In the genomic region with DNA sequence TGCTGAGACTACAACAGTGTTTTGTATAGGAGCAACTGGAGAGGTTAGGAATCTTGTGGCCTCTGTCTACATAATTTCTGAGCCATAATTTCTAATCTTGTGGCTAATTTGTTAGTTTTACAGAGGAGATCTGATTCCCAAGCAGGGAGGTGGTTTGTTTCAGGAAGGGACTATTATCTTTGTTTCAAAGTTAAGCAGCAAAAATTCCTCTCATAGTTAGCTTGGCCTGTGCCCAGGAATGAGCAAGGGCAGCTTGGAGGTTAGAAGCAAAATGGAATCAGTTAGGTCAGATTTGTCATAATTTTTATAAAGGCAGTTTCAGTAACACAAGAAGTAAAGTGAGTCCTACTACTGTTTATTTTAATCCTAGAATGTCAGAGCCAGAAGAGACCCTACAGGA, we compare ENCODE assay signal across 21 cellular contexts. TPM values are rescaled to one million over a fixed set of nuclear protein-coding genes. Genes with fewer than 3 reads are reported as not detected.
DNase-seq lines count a peak whose midpoint lies in the region; ATAC-seq, FAIRE-seq and TF ChIP-seq lines count a peak whose summit lies in the region.
"Had no signal": no experiment of that assay in that cellular context is flagged by ENCODE, and none has a peak within 500 bp of the region (broad histone marks: within the 10 kb centered on the region; RNA-seq: fewer than 3 reads in every experiment).

No MANE protein-coding gene starts in this region.

- CTCF ChIA-PET in endothelial cell of umbilical vein (lab: Charles Lee), result interaction anchor here (0.9 to 1.0 kb wide), 2 partner anchors 10 to 11 kb away, joined by 3 to 5 read pairs; no protein-coding TSS in a partner anchor

- H3K79me2 ChIP-seq in endothelial cell of umbilical vein (ENCODE audit: control insufficient read depth, insufficient read depth, low read length), result no peaks in the 10 kb centered on the region

- intact Hi-C loops in endothelial cell of umbilical vein (cut with micrococcal nuclease), result no loop called here

- no peaks in the 10 kb centered on the region for H3K4me1 ChIP-seq in endothelial cell of umbilical vein (ENCODE audit: control insufficient read depth, extremely low read depth, insufficient read depth, low read length)
- peaks cover 0 to 7% of the 10 kb centered on the region in 2 donors for H3K4me1 ChIP-seq in neuronal stem cell (ENCODE audit: control insufficient read depth in 2 of 2, insufficient read depth in 1 of 2, low read depth in 1 of 2, low read length in 2 of 2)

- no peak overlapping the region for H2BK5ac ChIP-seq in neuronal stem cell (ENCODE audit: low read length)

- no peaks in the 10 kb centered on the region for H4K20me1 ChIP-seq in endothelial cell of umbilical vein (replicated peaks; ENCODE audit: control insufficient read depth, extremely low read depth, insufficient read depth, low read length)

- no peak overlapping the region for H4K91ac ChIP-seq in neuronal stem cell (ENCODE audit: low read depth, low read length, poor library complexity)

- H3K9me1 ChIP-seq in endothelial cell of umbilical vein (replicated peaks; ENCODE audit: control insufficient read depth, extremely low read depth, insufficient read depth, low read length), result no peaks in the 10 kb centered on the region

- no peak for TF ChIP-seq POLR2A in endothelial cell of umbilical vein (IDR thresholded peaks at IDR 0.05; ENCODE audit: low read depth, low read length)

- no peak overlapping the region for H4K8ac ChIP-seq in neuronal stem cell (ENCODE audit: low read depth, low read length)

- no peak overlapping the region for H2BK15ac ChIP-seq in neuronal stem cell (ENCODE audit: low read length)

- no TSS peak for BruUV-seq in endothelial cell of umbilical vein (replicated peaks; lab: Mats Ljungman, UMichigan)

- no peak overlapping the region for H3K4me3 ChIP-seq in AG10803 (ENCODE audit: low read length)
- H3K4me3 ChIP-seq in endothelial cell of umbilical vein (replicated peaks in 1 of 3; ENCODE audit: insufficient read depth in 1 of 3, low read depth in 1 of 3, low read length in 3 of 3), result no peak overlapping the region
- no peak overlapping the region for H3K4me3 ChIP-seq in neuronal stem cell (ENCODE audit: low read length in 2 of 2)
- H3K4me3 ChIP-seq: MG63, Peyer's patch had no signal

- no peak for ATAC-seq in left lobe of liver

- dilution Hi-C loops in endothelial cell of umbilical vein (cut with MboI; ENCODE audit: extremely low pct_ligation_motif_present, low sequenced_read_pairs), result no loop called here

- H2BK12ac ChIP-seq in neuronal stem cell (ENCODE audit: low read length), result no peak overlapping the region

- H3K4me2 ChIP-seq in endothelial cell of umbilical vein (ENCODE audit: insufficient read depth, low read length) (no peak overlapping the region), neuronal stem cell (ENCODE audit: insufficient read depth, low read length, poor library complexity, severe bottlenecking) (no peak overlapping the region)

- H3K18ac ChIP-seq in neuronal stem cell (ENCODE audit: low read length), result no peak overlapping the region

- peak overlapping the region; percentile 1 for H2AFZ ChIP-seq in endothelial cell of umbilical vein (ENCODE audit: low read depth, low read length)
- H2AFZ ChIP-seq in neuronal stem cell (ENCODE audit: low read length), result peak overlapping the region; percentile 89

- no peaks in the 10 kb centered on the region for H3K36me3 ChIP-seq in endothelial cell of umbilical vein (ENCODE audit: control insufficient read depth in 2 of 2, extremely low read depth in 1 of 2, insufficient read depth in 2 of 2, low read length in 2 of 2)
- no peaks in the 10 kb centered on the region for H3K36me3 ChIP-seq in neuronal stem cell (replicated peaks in 1 of 2; ENCODE audit: control insufficient read depth in 2 of 2, insufficient read depth in 2 of 2, low read length in 2 of 2)
- H3K36me3 ChIP-seq: BE2C, MG63, Peyer's patch had no signal

- H3K14ac ChIP-seq in neuronal stem cell (ENCODE audit: low read length), result no peak overlapping the region

- H3K9me3 ChIP-seq in endothelial cell of umbilical vein (replicated peaks; ENCODE audit: control insufficient read depth, insufficient read depth, low read length) (no peaks in the 10 kb centered on the region), neuronal stem cell (replicated peaks in 1 of 2; ENCODE audit: control insufficient read depth in 2 of 2, insufficient read depth in 1 of 2, low read depth in 1 of 2, low read length in 2 of 2) (no peaks in the 10 kb centered on the region)
- H3K9me3 ChIP-seq: BE2C, MG63, Peyer's patch had no signal

- DNase-seq in AG10803 (ENCODE audit: low read depth) (peak; percentile 6), NCI-H226 (peak; percentile 14), endothelial cell of umbilical vein (ENCODE audit: low read depth, low spot score) (no peak), neuronal stem cell (ENCODE audit: low spot score) (no peak), left lobe of liver (ENCODE audit: low spot score) (no peak), NCI-H187 treated with DMSO at 0.1 percent for 48 hours (lab: John Stamatoyannopoulos, UW) (no peak), dedifferentiated amniotic fluid mesenchymal stem cell (ENCODE audit: extremely low spot score) (no peak), RCC 7860 (ENCODE audit: low spot score) (no peak)
- DNase-seq: BE2C; CD4-positive, alpha-beta memory T cell; DMS79; GDM1; HFFc6; KBM-7; NCI-H1105; NCI-H1930; NCI-H2171; NCI-H524; Peyer's patch; SHP77 had no signal

- H2AK5ac ChIP-seq in neuronal stem cell (ENCODE audit: low read depth, low read length), result no peak overlapping the region

- H3K79me1 ChIP-seq in neuronal stem cell (ENCODE audit: low read depth, low read length), result no peaks in the 10 kb centered on the region

- no peak overlapping the region for H2BK120ac ChIP-seq in neuronal stem cell (ENCODE audit: low read depth, low read length)

- POLR2A ChIA-PET in endothelial cell of umbilical vein (lab: Charles Lee), result no interaction called here

- no peak overlapping the region for H3K23ac ChIP-seq in neuronal stem cell (ENCODE audit: low read depth, low read length, poor library complexity)

- H3K27me3 ChIP-seq in endothelial cell of umbilical vein (ENCODE audit: control insufficient read depth in 2 of 2, insufficient read depth in 2 of 2, low read length in 2 of 2), result peaks cover 0 to 3% of the 10 kb centered on the region in 2 experiments
- H3K27me3 ChIP-seq in neuronal stem cell (ENCODE audit: control insufficient read depth in 3 of 3, insufficient read depth in 3 of 3, low read depth in 1 of 3, low read length in 3 of 3), result no peaks in the 10 kb centered on the region
- H3K27me3 ChIP-seq: BE2C, Peyer's patch had no signal

- no peak overlapping the region for H3K9ac ChIP-seq in endothelial cell of umbilical vein (replicated peaks; ENCODE audit: extremely low read depth, insufficient read depth, low read length)
- H3K9ac ChIP-seq in neuronal stem cell (ENCODE audit: low read depth, low read length, poor library complexity), result no peak overlapping the region

- TF ChIP-seq CTCF in AG10803 (conservative IDR thresholded peaks at IDR 0.05; ENCODE audit: low read length), result no peak
- TF ChIP-seq CTCF in endothelial cell of umbilical vein (IDR thresholded peaks at IDR 0.05; ENCODE audit: extremely low read depth in 1 of 2, insufficient read depth in 1 of 2, low read depth in 1 of 2, low read length in 2 of 2), result no peak

- H3K4ac ChIP-seq in neuronal stem cell (ENCODE audit: low read length), result no peak overlapping the region

- no peak overlapping the region for H3K27ac ChIP-seq in endothelial cell of umbilical vein (ENCODE audit: insufficient read depth, low read depth, low read length)
- H3K27ac ChIP-seq in neuronal stem cell (replicated peaks; ENCODE audit: low read length), result no peak overlapping the region
- H3K27ac ChIP-seq: Peyer's patch had no signal

- FAIRE-seq in endothelial cell of umbilical vein (lab: Jason Lieb, UNC) (no peak), RCC 7860 (lab: Jason Lieb, UNC) (no peak)

RNA-seq across cellular contexts. Expression of gene RDM1, which starts 2.0 kb away (rescaled TPM):
- total RNA-seq in endothelial cell of umbilical vein (0.46 TPM in 1 of 2 replicates, not detected in the other), left lobe of liver (not detected)
- polyA plus RNA-seq in endothelial cell of umbilical vein, result 0.12 and 0.21 TPM in 2 replicates
- polyA plus RNA-seq in endothelial cell of umbilical vein (2011; cell fraction: cytosol; rRNA removed), result 0.08 and 0.31 TPM in 2 replicates
- 0.09 and 0.55 TPM in 2 replicates for polyA plus RNA-seq in endothelial cell of umbilical vein (2011; cell fraction: nucleus; rRNA removed)
- polyA plus RNA-seq in endothelial cell of umbilical vein (2012), result not detected in 2 replicates
- 0.45 TPM in 1 of 2 replicates, not detected in the other for polyA minus RNA-seq in endothelial cell of umbilical vein
- 1.3 TPM for polyA minus RNA-seq in endothelial cell of umbilical vein (2011; cell fraction: cytosol; rRNA and poly(A)+ RNA removed)
- polyA minus RNA-seq in endothelial cell of umbilical vein (2011; cell fraction: nucleus; rRNA and poly(A)+ RNA removed), result not detected in 2 replicates
- 19.7 TPM for polyA plus RNA-seq in neuronal stem cell (2013, experiment 1 of 2)
- polyA plus RNA-seq in neuronal stem cell (2013, experiment 2 of 2), result 21.0 TPM

RNA-seq across cellular contexts. Expression of gene LYZL6, which starts 10.9 kb away (rescaled TPM):
- total RNA-seq in endothelial cell of umbilical vein, result not detected in 2 replicates
- polyA plus RNA-seq in endothelial cell of umbilical vein, result not detected in 2 replicates
- polyA plus RNA-seq in endothelial cell of umbilical vein (2011; cell fraction: cytosol; rRNA removed), result not detected in 2 replicates
- not detected in 2 replicates for polyA plus RNA-seq in endothelial cell of umbilical vein (2011; cell fraction: nucleus; rRNA removed)
- not detected in 2 replicates for polyA plus RNA-seq in endothelial cell of umbilical vein (2012)
- not detected in 2 replicates for polyA minus RNA-seq in endothelial cell of umbilical vein
- polyA minus RNA-seq in endothelial cell of umbilical vein (2011; cell fraction: cytosol; rRNA and poly(A)+ RNA removed), result not detected
- not detected in 2 replicates for polyA minus RNA-seq in endothelial cell of umbilical vein (2011; cell fraction: nucleus; rRNA and poly(A)+ RNA removed)
- polyA plus RNA-seq in neuronal stem cell (2013, experiment 1 of 2), result not detected
- not detected for polyA plus RNA-seq in neuronal stem cell (2013, experiment 2 of 2)
- total RNA-seq in left lobe of liver, result not detected
- total RNA-seq: CD4-positive, alpha-beta memory T cell; HFFc6; Peyer's patch had no signal
- polyA plus RNA-seq: CD4-positive, alpha-beta memory T cell had no signal

RNA-seq across cellular contexts. Expression of gene CCL16, which starts 48.7 kb away (rescaled TPM):
- total RNA-seq in endothelial cell of umbilical vein (0.51 and 0.55 TPM in 2 replicates), left lobe of liver (31.1 TPM)
- 0.18 TPM in 1 of 2 replicates, not detected in the other for polyA plus RNA-seq in endothelial cell of umbilical vein
- 0.16 TPM in 1 of 2 replicates, not detected in the other for polyA plus RNA-seq in endothelial cell of umbilical vein (2011; cell fraction: cytosol; rRNA removed)
- polyA plus RNA-seq in endothelial cell of umbilical vein (2011; cell fraction: nucleus; rRNA removed), result 0.43 and 0.84 TPM in 2 replicates
- 0.70 and 2.2 TPM in 2 replicates for polyA plus RNA-seq in endothelial cell of umbilical vein (2012)
- polyA minus RNA-seq in endothelial cell of umbilical vein, result not detected in 2 replicates
- not detected for polyA minus RNA-seq in endothelial cell of umbilical vein (2011; cell fraction: cytosol; rRNA and poly(A)+ RNA removed)
- polyA minus RNA-seq in endothelial cell of umbilical vein (2011; cell fraction: nucleus; rRNA and poly(A)+ RNA removed), result 0.58 TPM in 1 of 2 replicates, not detected in the other
- polyA plus RNA-seq in neuronal stem cell (2013, experiment 1 of 2), result not detected
- polyA plus RNA-seq in neuronal stem cell (2013, experiment 2 of 2), result not detected
- total RNA-seq: CD4-positive, alpha-beta memory T cell; HFFc6 had no signal
- polyA plus RNA-seq: CD4-positive, alpha-beta memory T cell had no signal

RNA-seq across cellular contexts. Expression of gene CCL5, which starts 52.4 kb away (rescaled TPM):
- not detected in 2 replicates for total RNA-seq in endothelial cell of umbilical vein
- polyA plus RNA-seq in endothelial cell of umbilical vein, result not detected in 2 replicates
- not detected in 2 replicates for polyA plus RNA-seq in endothelial cell of umbilical vein (2011; cell fraction: cytosol; rRNA removed)
- polyA plus RNA-seq in endothelial cell of umbilical vein (2011; cell fraction: nucleus; rRNA removed), result not detected in 2 replicates
- polyA plus RNA-seq in endothelial cell of umbilical vein (2012), result 0.15 and 0.20 TPM in 2 replicates
- 0.28 TPM in 1 of 2 replicates, not detected in the other for polyA minus RNA-seq in endothelial cell of umbilical vein
- polyA minus RNA-seq in endothelial cell of umbilical vein (2011; cell fraction: cytosol; rRNA and poly(A)+ RNA removed), result not detected
- 0.34 TPM in 1 of 2 replicates, not detected in the other for polyA minus RNA-seq in endothelial cell of umbilical vein (2011; cell fraction: nucleus; rRNA and poly(A)+ RNA removed)
- polyA plus RNA-seq in neuronal stem cell (2013, experiment 1 of 2), result 0.06 TPM
- polyA plus RNA-seq in neuronal stem cell (2013, experiment 2 of 2), result 0.03 TPM
- total RNA-seq in left lobe of liver, result 0.48 TPM

RNA-seq across cellular contexts. Expression of gene CCL14, which starts 54.0 kb away (rescaled TPM):
- total RNA-seq in endothelial cell of umbilical vein (9.5 and 21.3 TPM in 2 replicates), left lobe of liver (16.9 TPM)
- polyA plus RNA-seq in endothelial cell of umbilical vein, result 25.8 and 29.8 TPM in 2 replicates
- polyA plus RNA-seq in endothelial cell of umbilical vein (2011; cell fraction: cytosol; rRNA removed), result 25.5 and 26.7 TPM in 2 replicates
- 5.4 and 9.4 TPM in 2 replicates for polyA plus RNA-seq in endothelial cell of umbilical vein (2011; cell fraction: nucleus; rRNA removed)
- polyA plus RNA-seq in endothelial cell of umbilical vein (2012), result 186 and 728 TPM in 2 replicates
- 15.9 and 20.1 TPM in 2 replicates for polyA minus RNA-seq in endothelial cell of umbilical vein
- polyA minus RNA-seq in endothelial cell of umbilical vein (2011; cell fraction: cytosol; rRNA and poly(A)+ RNA removed), result not detected
- polyA minus RNA-seq in endothelial cell of umbilical vein (2011; cell fraction: nucleus; rRNA and poly(A)+ RNA removed), result 2.5 and 4.2 TPM in 2 replicates
- polyA plus RNA-seq in neuronal stem cell (2013, experiment 1 of 2), result not detected
- polyA plus RNA-seq in neuronal stem cell (2013, experiment 2 of 2), result not detected
- total RNA-seq: CD4-positive, alpha-beta memory T cell; HFFc6 had no signal
- polyA plus RNA-seq: CD4-positive, alpha-beta memory T cell had no signal

Comparison
In these comparisons a context has a peak if more than half of its experiments do, and no peak if none do; other contexts are left out.
1. DNase-seq: peak in AG10803 (single experiment) and NCI-H226 (single experiment); none in endothelial cell of umbilical vein (single experiment), neuronal stem cell (single experiment), left lobe of liver (single experiment), NCI-H187 treated with DMSO at 0.1 percent for 48 hours (single experiment), dedifferentiated amniotic fluid mesenchymal stem cell (single experiment) and RCC 7860 (single experiment).
2. RNA of gene CCL16, which starts 48.7 kb away (total RNA-seq): 31.1 TPM in left lobe of liver (single experiment); 0.51 to 0.55 TPM in endothelial cell of umbilical vein; every median in the first group is over 10 times any median in the second.